ENCODE assay signal across 1 cellular context in the genomic region with DNA sequence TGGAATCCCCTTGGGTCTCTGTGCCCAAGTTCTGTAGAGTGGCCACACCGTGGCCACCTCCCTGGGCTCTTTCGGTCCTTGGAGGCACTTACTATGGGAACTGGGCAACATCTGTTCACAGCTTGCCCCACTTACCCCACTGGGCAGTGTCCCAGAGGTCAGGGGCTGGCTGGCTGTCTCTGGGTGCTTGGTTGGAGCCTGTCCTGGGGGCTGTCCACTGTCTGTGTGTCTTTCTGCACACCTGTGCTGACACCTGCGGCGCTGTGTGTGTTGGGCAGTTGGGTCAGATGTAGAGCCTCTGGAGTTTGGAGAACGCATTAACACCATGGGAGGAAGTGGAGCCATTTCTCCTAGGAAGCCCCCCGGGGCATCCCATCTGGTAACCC.
TF ChIP-seq lines count a peak whose summit lies in the region.

No MANE protein-coding gene starts in this region.

TF ChIP-seq in HEK293T, 16 proteins besides CTCF, POLR2A, EP300 and RAD21 (continued from another document):
- no peak for TF ChIP-seq CTBP1 (IDR thresholded peaks at IDR 0.05; ENCODE audit: borderline replicate concordance)
- no peak for TF ChIP-seq NFRKB (IDR thresholded peaks at IDR 0.05)
- TF ChIP-seq ZNF384 (IDR thresholded peaks at IDR 0.05) = no peak
TF ChIP-seq in HEK293T: peak in this region for 0.
